12 cellular contexts compared by ENCODE assay signal in the genomic region with DNA sequence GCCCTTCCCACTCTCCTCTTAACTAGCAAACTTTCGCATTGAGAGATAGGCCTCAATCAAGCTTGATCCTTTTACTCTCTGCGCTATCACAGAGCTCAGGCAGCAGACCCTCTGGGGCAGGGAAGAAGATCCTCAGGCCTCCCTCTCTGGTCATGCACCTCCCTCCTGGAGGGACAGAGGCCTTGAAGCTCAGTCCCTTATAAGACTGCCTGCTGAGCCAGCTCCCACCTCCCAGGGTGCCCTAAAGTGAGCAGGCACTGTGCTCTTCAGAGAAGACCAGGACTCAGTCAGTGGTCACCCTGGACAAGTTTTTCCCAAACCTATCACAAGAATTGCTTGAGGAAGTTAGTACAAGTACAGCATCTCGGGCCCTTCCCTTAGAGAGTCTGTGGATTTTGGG. TPM values are rescaled to one million over a fixed set of nuclear protein-coding genes. Genes with fewer than 3 reads are reported as not detected.
A peak's percentile ranks its signal among the peaks of the same experiment; 100 is the strongest.
DNase-seq lines count a peak whose midpoint lies in the region; ATAC-seq and TF ChIP-seq lines count a peak whose summit lies in the region.
"Had no signal": no experiment of that assay in that cellular context is flagged by ENCODE, and none has a peak within 500 bp of the region (broad histone marks: within the 10 kb centered on the region; RNA-seq: fewer than 3 reads in every experiment).

No MANE protein-coding gene starts in this region.

- H2AK5ac ChIP-seq in mesenchymal stem cell (ENCODE audit: low read length, severe bottlenecking): no peak overlapping the region

- H3K27me3 ChIP-seq in Peyer's patch: no peaks in the 10 kb centered on the region
- H3K27me3 ChIP-seq in esophagus squamous epithelium: no peaks in the 10 kb centered on the region
- no peaks in the 10 kb centered on the region for H3K27me3 ChIP-seq in mesenchymal stem cell (ENCODE audit: control insufficient read depth in 1 of 2, insufficient read depth in 1 of 2, low read length in 2 of 2)

- no peak overlapping the region for H4K8ac ChIP-seq in mesenchymal stem cell (ENCODE audit: low read length)

- peak overlapping the region in 1 of 2 experiments; percentile 18 for H3K14ac ChIP-seq in mesenchymal stem cell (ENCODE audit: low read length in 2 of 2)

- DNase-seq in activated T-cell treated with anti-CD3 and anti-CD28 coated beads, Interleukin-2, amount 50 U/mL, for 72 hours: no peak
- DNase-seq in activated T-cell treated with anti-CD3 and anti-CD28 coated beads, Interleukin-2, amount 50 U/mL, for 48 hours: no peak
- no peak for DNase-seq in Peyer's patch
- DNase-seq in esophagus squamous epithelium (lab: John Stamatoyannopoulos, UW): no peak
- DNase-seq in EL: no peak
- DNase-seq in mesenchymal stem cell: no peak
- DNase-seq: activated CD4-positive, alpha-beta T cell treated with anti-CD3 and anti-CD28 coated beads for 48 hours; KBM-7 had no signal

- H3K27ac ChIP-seq in Peyer's patch (peak overlapping the region in 3 of 4 donors; percentile 18 to 62 (median 37)), esophagus squamous epithelium (peak overlapping the region; percentile 25 to 40 (median 31)), skin epidermis (peak overlapping the region in 12 of 21 experiments; percentile 2 to 68 (median 43)), mesenchymal stem cell (ENCODE audit: low read length, poor library complexity, severe bottlenecking) (no peak overlapping the region)

- H3K18ac ChIP-seq in mesenchymal stem cell (ENCODE audit: low read depth in 1 of 2, low read length in 2 of 2): peak overlapping the region in 1 of 2 experiments; percentile 42

- H3K4me2 ChIP-seq in mesenchymal stem cell (ENCODE audit: low read length, poor library complexity, severe bottlenecking): no peak overlapping the region

- no peak overlapping the region for H2BK12ac ChIP-seq in mesenchymal stem cell (ENCODE audit: low read length in 2 of 2)

- H3K9me3 ChIP-seq in Peyer's patch: no peaks in the 10 kb centered on the region
- no peaks in the 10 kb centered on the region for H3K9me3 ChIP-seq in esophagus squamous epithelium
- no peaks in the 10 kb centered on the region for H3K9me3 ChIP-seq in mesenchymal stem cell (ENCODE audit: control insufficient read depth, low read length)

- no peak overlapping the region for H3K9ac ChIP-seq in mesenchymal stem cell (ENCODE audit: low read length)

- H3K4ac ChIP-seq in mesenchymal stem cell (ENCODE audit: low read depth in 1 of 2, low read length in 2 of 2): no peak overlapping the region

- H2BK120ac ChIP-seq in mesenchymal stem cell (ENCODE audit: low read depth, low read length): no peak overlapping the region

- no peak overlapping the region for H2AFZ ChIP-seq in mesenchymal stem cell (ENCODE audit: low read depth, low read length)

- no peaks in the 10 kb centered on the region for H3K27me3 Mint-ChIP-seq in activated T-cell treated with anti-CD3 and anti-CD28 coated beads, Interleukin-2, amount 50 U/mL, for 72 hours (ENCODE audit: low read depth)

- no peak for ATAC-seq in activated T-cell treated with anti-CD3 and anti-CD28 coated beads, Interleukin-2, amount 50 U/mL, for 72 hours (replicated peaks in 1 of 2)
- ATAC-seq in GM21717 (IDR thresholded peaks at IDR 0.05; ENCODE audit: unreplicated experiment): no peak
- ATAC-seq: HCT116 had no signal

- peak overlapping the region; percentile 43 for H3K27ac Mint-ChIP-seq in activated T-cell treated with anti-CD3 and anti-CD28 coated beads, Interleukin-2, amount 50 U/mL, for 72 hours
- H3K27ac Mint-ChIP-seq: brain had no signal

- H3K36me3 ChIP-seq in Peyer's patch (peaks cover 0 to 29% (median 0%) of the 10 kb centered on the region in 3 donors), esophagus squamous epithelium (peaks cover 13 to 32% (median 15%) of the 10 kb centered on the region in 3 donors), mesenchymal stem cell (ENCODE audit: control insufficient read depth in 1 of 2, insufficient read depth in 2 of 2, low read depth in 1 of 2, low read length in 2 of 2) (peaks cover 17 to 21% of the 10 kb centered on the region in 2 experiments)

- no peaks in the 10 kb centered on the region for H3K9me3 Mint-ChIP-seq in activated T-cell treated with anti-CD3 and anti-CD28 coated beads, Interleukin-2, amount 50 U/mL, for 72 hours
- H3K9me3 Mint-ChIP-seq: brain had no signal

- peaks cover 72% of the 10 kb centered on the region for H3K4me1 Mint-ChIP-seq in activated T-cell treated with anti-CD3 and anti-CD28 coated beads, Interleukin-2, amount 50 U/mL, for 72 hours (ENCODE audit: low read depth)

- TF ChIP-seq CTCF in Peyer's patch (IDR thresholded peaks at IDR 0.05) (no peak), esophagus squamous epithelium (IDR thresholded peaks at IDR 0.05) (no peak)

- H3K4me3 Mint-ChIP-seq in activated T-cell treated with anti-CD3 and anti-CD28 coated beads, Interleukin-2, amount 50 U/mL, for 72 hours: peak overlapping the region; percentile 31 to 49
- H3K4me3 Mint-ChIP-seq: brain had no signal

- H3K79me1 ChIP-seq in mesenchymal stem cell (replicated peaks; ENCODE audit: low read length, poor library complexity, severe bottlenecking): peaks cover 33% of the 10 kb centered on the region

- H2BK5ac ChIP-seq in mesenchymal stem cell (ENCODE audit: low read depth, low read length, poor library complexity, severe bottlenecking): no peak overlapping the region

- no peak overlapping the region for H2BK15ac ChIP-seq in mesenchymal stem cell (ENCODE audit: low read depth, poor library complexity, severe bottlenecking)

- H3K36me3 Mint-ChIP-seq in activated T-cell treated with anti-CD3 and anti-CD28 coated beads, Interleukin-2, amount 50 U/mL, for 72 hours (ENCODE audit: insufficient read depth in 2 of 2): peaks cover 2 to 7% of the 10 kb centered on the region in 2 donors
- H3K36me3 Mint-ChIP-seq: brain had no signal

- H3K23ac ChIP-seq in mesenchymal stem cell (ENCODE audit: low read length in 2 of 2): no peak overlapping the region

- peaks cover 3 to 67% (median 49%) of the 10 kb centered on the region in 4 donors for H3K4me1 ChIP-seq in Peyer's patch
- H3K4me1 ChIP-seq in esophagus squamous epithelium: peaks cover 52 to 98% (median 62%) of the 10 kb centered on the region in 3 donors
- H3K4me1 ChIP-seq in mesenchymal stem cell (ENCODE audit: control insufficient read depth, insufficient read depth, low read depth, low read length): peaks cover 38% of the 10 kb centered on the region

- WGBS in esophagus squamous epithelium, 2 donors: 70 to 90% methylated on average over 2 of the region's 3 CpGs
- WGBS in mesenchymal stem cell: 99% methylated on average over 3 of the region's 3 CpGs

- TF ChIP-seq POLR2A in Peyer's patch (IDR thresholded peaks at IDR 0.05) (no peak), esophagus squamous epithelium (IDR thresholded peaks at IDR 0.05) (no peak)

- no peak overlapping the region for H4K91ac ChIP-seq in mesenchymal stem cell (ENCODE audit: low read length)

- intact Hi-C loops in esophagus squamous epithelium (cut with DNase I): no loop called here

- H3K4me3 ChIP-seq in Peyer's patch: no peak overlapping the region
- H3K4me3 ChIP-seq in esophagus squamous epithelium: no peak overlapping the region
- H3K4me3 ChIP-seq in skin epidermis: no peak overlapping the region
- H3K4me3 ChIP-seq in mesenchymal stem cell (ENCODE audit: insufficient read depth in 1 of 2, low read depth in 1 of 2, low read length in 2 of 2): no peak overlapping the region

RNA-seq across cellular contexts. Expression of a gene that starts 29.9 kb away (rescaled TPM):
- 10 to 100 TPM; 72.2 to 91.9 TPM for total RNA-seq in activated T-cell treated with anti-CD3 and anti-CD28 coated beads, Interleukin-2, amount 50 U/mL, for 72 hours
- total RNA-seq in Peyer's patch (10 to 100 TPM; 26.4 to 65.3 (median 44.1) TPM), esophagus squamous epithelium (10 to 100 TPM; 42.3 to 60.4 (median 47.9) TPM)
- 58.5 TPM for polyA plus RNA-seq in mesenchymal stem cell (2013, experiment 1 of 2)
- 58.1 TPM for polyA plus RNA-seq in mesenchymal stem cell (2013, experiment 2 of 2)
